21 cellular contexts compared by ENCODE assay signal in genomic region chr13:51673165-51673564, GRCh38.
DNase-seq lines count a peak whose midpoint lies in the region; ATAC-seq, FAIRE-seq and TF ChIP-seq lines count a peak whose summit lies in the region.
"Had no signal": no experiment of that assay in that cellular context is flagged by ENCODE, and none has a peak within 500 bp of the region (broad histone marks: within the 10 kb centered on the region; RNA-seq: fewer than 3 reads in every experiment).

No MANE protein-coding gene starts in this region.

- intact Hi-C loops in HepG2 (cut with micrococcal nuclease; ENCODE audit: unreplicated experiment): no loop called here
- intact Hi-C loops in right lobe of liver (cut with DNase I): no loop called here
- intact Hi-C loops in left cardiac atrium (cut with DNase I): no loop called here

- DNase-seq in HepG2 (ENCODE audit: low spot score) (no peak), right lobe of liver (no peak), T-helper 17 cell (no peak), immature natural killer cell (peak in 1 of 3 donors; percentile 1), chondrocyte (ENCODE audit: low spot score) (no peak), left cardiac atrium (no peak), globus pallidus (ENCODE audit: low spot score) (no peak)
- DNase-seq: 8988T; CD4-positive, CD25-positive, alpha-beta regulatory T cell; GM23248; Karpas-422; MM.1S; NCI-H1105 treated with DMSO at 0.1 percent for 48 hours; NCI-H187 treated with DMSO at 0.1 percent for 48 hours; NCI-H2171; NCI-H446 treated with DMSO at 0.1 percent for 48 hours; NCI-H748 treated with DMSO at 0.1 percent for 48 hours; Peyer's patch; SHP77 had no signal

- no peaks in the 10 kb centered on the region for H3K9me3 Mint-ChIP-seq in immature natural killer cell
- peaks cover 13% of the 10 kb centered on the region for H3K9me3 Mint-ChIP-seq in chondrocyte (ENCODE audit: low read depth)

- H3K9me3 ChIP-seq in HepG2 (ENCODE audit: low read length) (no peaks in the 10 kb centered on the region), right lobe of liver (no peaks in the 10 kb centered on the region), T-helper 17 cell (ENCODE audit: control insufficient read depth, low read length, poor library complexity, severe bottlenecking) (no peaks in the 10 kb centered on the region)
- H3K9me3 ChIP-seq: Peyer's patch had no signal

- H3K4me1 ChIP-seq in HepG2 (ENCODE audit: insufficient read depth, low read length) (peaks cover 97% of the 10 kb centered on the region), right lobe of liver (peaks cover 0 to 42% (median 3%) of the 10 kb centered on the region in 4 donors)
- H3K4me1 ChIP-seq: Peyer's patch had no signal

- no peak overlapping the region for H3K9ac ChIP-seq in HepG2 (ENCODE audit: insufficient read depth, low read depth, low read length)
- H3K9ac ChIP-seq: GM23248 had no signal

- H3K4me3 ChIP-seq in HepG2 (replicated peaks in 1 of 3; ENCODE audit: insufficient read depth in 1 of 3, low read depth in 2 of 3, low read length in 3 of 3) (no peak overlapping the region), right lobe of liver (no peak overlapping the region)
- H3K4me3 ChIP-seq: GM23248, Peyer's patch had no signal

- H3K27me3 ChIP-seq in HepG2 (ENCODE audit: control insufficient read depth in 1 of 2, insufficient read depth in 2 of 2, low read length in 2 of 2): no peaks in the 10 kb centered on the region
- no peaks in the 10 kb centered on the region for H3K27me3 ChIP-seq in right lobe of liver
- H3K27me3 ChIP-seq: Peyer's patch had no signal

- CTCF ChIA-PET in HepG2 (lab: Yijun Ruan, JAX; ENCODE audit: low intra/inter-chr PET ratio, low total read pairs): no interaction called here

- ATAC-seq in HepG2 (no peak), right lobe of liver (no peak), T-helper 17 cell (no peak), GM21528 (IDR thresholded peaks at IDR 0.05; ENCODE audit: low FRiP score, unreplicated experiment) (no peak), left cardiac atrium (no peak)
- ATAC-seq: HCT116 had no signal

- FAIRE-seq in HepG2 (lab: Jason Lieb, UNC): no peak

- 96% methylated on average over 2 of the region's 2 CpGs for WGBS in HepG2 (ENCODE audit: low lambda C conversion rate)
- 66% methylated on average over 2 of the region's 2 CpGs for WGBS in right lobe of liver (ENCODE audit: insufficient coverage, low coverage, low lambda C conversion rate, missing lambda C conversion rate)

- H3K27me3 Mint-ChIP-seq in T-helper 17 cell (no peaks in the 10 kb centered on the region), immature natural killer cell (ENCODE audit: low read depth in 3 of 3) (no peaks in the 10 kb centered on the region), chondrocyte (ENCODE audit: low read depth) (no peaks in the 10 kb centered on the region)
- H3K27me3 Mint-ChIP-seq: CD4-positive, CD25-positive, alpha-beta regulatory T cell had no signal

- H3K27ac Mint-ChIP-seq in T-helper 17 cell (peak overlapping the region; percentile 32), immature natural killer cell (no peak overlapping the region), chondrocyte (ENCODE audit: unreplicated experiment) (no peak overlapping the region)
- H3K27ac Mint-ChIP-seq: CD4-positive, CD25-positive, alpha-beta regulatory T cell had no signal

- H3K4me2 ChIP-seq in HepG2 (ENCODE audit: low read depth, low read length): 0 out of 2 replicates have a peak overlapping the region, but pooled peaks have one; percentile 20

- H3K36me3 ChIP-seq in HepG2 (replicated peaks in 1 of 2; ENCODE audit: control insufficient read depth in 1 of 2, insufficient read depth in 2 of 2, low read length in 2 of 2) (peaks cover 4 to 16% of the 10 kb centered on the region in 2 experiments; a peak in 3 of 5 replicates), right lobe of liver (no peaks in the 10 kb centered on the region)
- H3K36me3 ChIP-seq: Peyer's patch had no signal

- H3K36me3 Mint-ChIP-seq in T-helper 17 cell (ENCODE audit: low read depth) (peaks cover 3% of the 10 kb centered on the region), immature natural killer cell (peaks cover 0 to 7% (median 3%) of the 10 kb centered on the region in 3 donors), chondrocyte (ENCODE audit: low read depth) (no peaks in the 10 kb centered on the region)

- TF ChIP-seq CTCF in HepG2 (CRISPR knock-in tag; IDR thresholded peaks at IDR 0.05) (no peak), right lobe of liver (IDR thresholded peaks at IDR 0.05) (no peak), chondrocyte (IDR thresholded peaks at IDR 0.05) (no peak)

- H2AFZ ChIP-seq in HepG2 (ENCODE audit: low read length): no peak overlapping the region
- H2AFZ ChIP-seq: GM23248 had no signal

- no TSS peak for BruUV-seq in HepG2 (replicated peaks; lab: Mats Ljungman, UMichigan)

- TF ChIP-seq POLR2A in HepG2 (IDR thresholded peaks at IDR 0.05; ENCODE audit: insufficient read depth in 1 of 2, low read depth in 2 of 2, low read length in 2 of 2) (no peak), right lobe of liver (IDR thresholded peaks at IDR 0.05) (no peak)

- H4K20me1 ChIP-seq in HepG2 (ENCODE audit: insufficient read depth, low read length): no peaks in the 10 kb centered on the region

- in situ Hi-C loops in HepG2 (cut with HindIII; ENCODE audit: extremely low pct_ligation_motif_present, low pct_unique_long_range_greater_than_20kb): no loop called here

- H3K4me1 Mint-ChIP-seq in T-helper 17 cell (peaks cover 17% of the 10 kb centered on the region), immature natural killer cell (peaks cover 31 to 43% of the 10 kb centered on the region in 2 donors), chondrocyte (ENCODE audit: low read depth) (peaks cover 28% of the 10 kb centered on the region)

- TF ChIP-seq EP300 in HepG2 (IDR thresholded peaks at IDR 0.05; ENCODE audit: low read depth in 2 of 2, low read length in 2 of 2) (no peak), HepG2 (CRISPR knock-in tag; IDR thresholded peaks at IDR 0.05; ENCODE audit: borderline replicate concordance) (no peak)

- H3K27ac ChIP-seq in HepG2 (ENCODE audit: extremely low read length, insufficient read depth, low read length): no peak overlapping the region
- H3K27ac ChIP-seq in right lobe of liver: no peak overlapping the region
- H3K27ac ChIP-seq: GM23248, Peyer's patch had no signal

- peaks cover 76% of the 10 kb centered on the region for H3K79me2 ChIP-seq in HepG2 (ENCODE audit: insufficient read depth, low read length)

- POLR2A ChIA-PET in HepG2 (lab: Yijun Ruan, JAX): no interaction called here

- H3K4me3 Mint-ChIP-seq in T-helper 17 cell (no peak overlapping the region), immature natural killer cell (peak overlapping the region in 4 of 5 donors; percentile 7 to 51 (median 38)), chondrocyte (ENCODE audit: unreplicated experiment) (no peak overlapping the region)
- H3K4me3 Mint-ChIP-seq: CD4-positive, CD25-positive, alpha-beta regulatory T cell had no signal

- no peak for TF ChIP-seq RAD21 in HepG2 (CRISPR knock-in tag; IDR thresholded peaks at IDR 0.05)

TF ChIP-seq in HepG2, 621 proteins besides CTCF, POLR2A, EP300 and RAD21 (continues in another document):
- TF ChIP-seq ZNF142 (CRISPR knock-in tag; IDR thresholded peaks at IDR 0.05): no peak
- TF ChIP-seq THYN1 (CRISPR knock-in tag; IDR thresholded peaks at IDR 0.05; ENCODE audit: borderline replicate concordance, low read depth): no peak
- no peak for TF ChIP-seq MZF1 (CRISPR knock-in tag; IDR thresholded peaks at IDR 0.05; ENCODE audit: borderline replicate concordance)
- TF ChIP-seq ZNF501 (CRISPR knock-in tag; IDR thresholded peaks at IDR 0.05): no peak

Comparison
In these comparisons a context has a peak if more than half of its experiments do, and no peak if none do; other contexts are left out.
1. H3K4me3 Mint-ChIP-seq: peak in immature natural killer cell (4 of 5); none in T-helper 17 cell (single experiment) and chondrocyte (single experiment).